In genomic region chr6:40082278-40083043, GRCh38 we compare ENCODE assay signal across 21 cellular contexts.
DNase-seq lines count a peak whose midpoint lies in the region; FAIRE-seq and TF ChIP-seq lines count a peak whose summit lies in the region.
"Had no signal": no experiment of that assay in that cellular context is flagged by ENCODE, and none has a peak within 500 bp of the region (broad histone marks: within the 10 kb centered on the region; RNA-seq: fewer than 3 reads in every experiment).

No MANE protein-coding gene starts in this region.

- no peaks in the 10 kb centered on the region for H3K79me2 ChIP-seq in mammary epithelial cell (ENCODE audit: insufficient read depth, low read length)
- no peaks in the 10 kb centered on the region for H3K79me2 ChIP-seq in OCI-LY3 (ENCODE audit: low read length)

- CTCF ChIA-PET in mammary epithelial cell (lab: Charles Lee; ENCODE audit: low non-redundant PET) = interaction anchor here (0.6 kb wide), 1 partner anchor 889 kb away, joined by 4 read pairs; no protein-coding TSS in a partner anchor

- intact Hi-C loops in mammary epithelial cell (cut with micrococcal nuclease) (no loop called here), breast epithelium (cut with DNase I; ENCODE audit: low total_unique reads) (no loop called here), dorsolateral prefrontal cortex (cut with DNase I) (no loop called here)

- H3K4me3 ChIP-seq in mammary epithelial cell (replicated peaks in 1 of 3; ENCODE audit: insufficient read depth in 1 of 3, low read depth in 2 of 3, low read length in 3 of 3) (no peak overlapping the region), breast epithelium (no peak overlapping the region), OCI-LY3 (ENCODE audit: low read length) (no peak overlapping the region), bronchial epithelial cell (ENCODE audit: low read depth, low read length) (no peak overlapping the region), dorsolateral prefrontal cortex (no peak overlapping the region)
- H3K4me3 ChIP-seq: A549; BLaER1 treated with 17β-estradiol and CSF1 and Interleukin-3, amounts not matched to agents 10 nM and 100 nM had no signal

- TF ChIP-seq CTCF in mammary epithelial cell (conservative IDR thresholded peaks at IDR 0.05 in 1 of 2, IDR thresholded peaks at IDR 0.05 in 1 of 2; ENCODE audit: extremely low read depth in 1 of 2, insufficient read depth in 1 of 2, low read depth in 1 of 2, low read length in 2 of 2) (no peak), breast epithelium (IDR thresholded peaks at IDR 0.05) (no peak), OCI-LY3 (IDR thresholded peaks at IDR 0.05; ENCODE audit: low read depth, low read length) (no peak), bronchial epithelial cell (IDR thresholded peaks at IDR 0.05; ENCODE audit: insufficient read depth, low read length, severe bottlenecking) (no peak), dorsolateral prefrontal cortex (IDR thresholded peaks at IDR 0.05 in 54 of 56, conservative IDR thresholded peaks at IDR 0.05 in 2 of 56; ENCODE audit: low read depth in 1 of 56, partially characterized antibody in 56 of 56) (no peak)

- in situ Hi-C loops in mammary epithelial cell (cut with MboI; ENCODE audit: low sequenced_read_pairs in 2 of 2) = no loop called here
- in situ Hi-C loops in KBM-7 (cut with MboI; ENCODE audit: low pct_unique_long_range_greater_than_20kb, low sequenced_read_pairs) = no loop called here

- 65% methylated on average over 6 of the region's 6 CpGs for WGBS in mammary epithelial cell (ENCODE audit: low coverage, missing lambda C conversion rate)

- H4K20me1 ChIP-seq in mammary epithelial cell (ENCODE audit: insufficient read depth, low read length) = no peaks in the 10 kb centered on the region
- H4K20me1 ChIP-seq in OCI-LY3 (ENCODE audit: insufficient read depth, low read length) = no peaks in the 10 kb centered on the region
- H4K20me1 ChIP-seq: BLaER1 treated with 17β-estradiol and CSF1 and Interleukin-3, amounts not matched to agents 10 nM and 100 nM had no signal

- dilution Hi-C loops in mammary epithelial cell (cut with HindIII; ENCODE audit: low sequenced_read_pairs) = no loop called here

- no peaks in the 10 kb centered on the region for H3K36me3 ChIP-seq in mammary epithelial cell (ENCODE audit: insufficient read depth, low read length)
- no peaks in the 10 kb centered on the region for H3K36me3 ChIP-seq in breast epithelium
- peaks cover 19% of the 10 kb centered on the region for H3K36me3 ChIP-seq in OCI-LY3 (replicated peaks; ENCODE audit: low read depth, low read length)
- H3K36me3 ChIP-seq in bronchial epithelial cell (ENCODE audit: control insufficient read depth, insufficient read depth, low read length) = no peaks in the 10 kb centered on the region
- H3K36me3 ChIP-seq: BLaER1 treated with 17β-estradiol and CSF1 and Interleukin-3, amounts not matched to agents 10 nM and 100 nM had no signal

- H3K9ac ChIP-seq in mammary epithelial cell (ENCODE audit: insufficient read depth, low read length) (no peak overlapping the region), OCI-LY3 (ENCODE audit: low read length) (no peak overlapping the region)
- H3K9ac ChIP-seq: BLaER1 treated with 17β-estradiol and CSF1 and Interleukin-3, amounts not matched to agents 10 nM and 100 nM had no signal

- no peak for FAIRE-seq in bronchial epithelial cell (lab: Jason Lieb, UNC)
- FAIRE-seq: A549, D721Med, G401.6, GM12891, GM19239 had no signal

- H3K4me2 ChIP-seq in mammary epithelial cell (ENCODE audit: insufficient read depth, low read depth, low read length) (no peak overlapping the region), OCI-LY3 (ENCODE audit: low read length) (peak overlapping the region; percentile 10; the same call in 1 of the 2 replicates)
- H3K4me2 ChIP-seq: A549; BLaER1 treated with 17β-estradiol and CSF1 and Interleukin-3, amounts not matched to agents 10 nM and 100 nM had no signal

- BruUV-seq in mammary epithelial cell (replicated peaks; lab: Mats Ljungman, UMichigan) = no TSS peak

- H2AFZ ChIP-seq in mammary epithelial cell (ENCODE audit: low read depth, low read length) = no peak overlapping the region
- H2AFZ ChIP-seq in OCI-LY3 (ENCODE audit: low read depth, low read length) = peak overlapping the region; percentile 16; the same call in 1 of the 2 replicates

- H3K9me3 ChIP-seq in mammary epithelial cell (replicated peaks; ENCODE audit: insufficient read depth, low read length) (no peaks in the 10 kb centered on the region), breast epithelium (no peaks in the 10 kb centered on the region), OCI-LY3 (ENCODE audit: insufficient read depth, low read length) (0 out of 2 replicates have a peak, but pooled peaks cover 5% of the 10 kb centered on the region)
- H3K9me3 ChIP-seq: A549; BLaER1 treated with 17β-estradiol and CSF1 and Interleukin-3, amounts not matched to agents 10 nM and 100 nM; Caco-2 had no signal

- H3K27me3 ChIP-seq in mammary epithelial cell (ENCODE audit: insufficient read depth, low read length) = no peaks in the 10 kb centered on the region
- peaks cover 0 to 6% of the 10 kb centered on the region in 2 donors for H3K27me3 ChIP-seq in breast epithelium
- H3K27me3 ChIP-seq in OCI-LY3 (ENCODE audit: low read depth, low read length) = no peaks in the 10 kb centered on the region
- no peaks in the 10 kb centered on the region for H3K27me3 ChIP-seq in bronchial epithelial cell (ENCODE audit: control insufficient read depth, insufficient read depth, low read length)
- peaks cover 0 to 11% (median 0%) of the 10 kb centered on the region in 45 donors for H3K27me3 ChIP-seq in dorsolateral prefrontal cortex
- H3K27me3 ChIP-seq: BLaER1 treated with 17β-estradiol and CSF1 and Interleukin-3, amounts not matched to agents 10 nM and 100 nM had no signal

- peaks cover 13% of the 10 kb centered on the region for H3K4me1 ChIP-seq in mammary epithelial cell (ENCODE audit: insufficient read depth, low read length)
- no peaks in the 10 kb centered on the region for H3K4me1 ChIP-seq in breast epithelium
- H3K4me1 ChIP-seq in OCI-LY3 (ENCODE audit: low read length) = peaks cover 23% of the 10 kb centered on the region
- H3K4me1 ChIP-seq: A549; BLaER1 treated with 17β-estradiol and CSF1 and Interleukin-3, amounts not matched to agents 10 nM and 100 nM had no signal

- H3K27ac ChIP-seq in mammary epithelial cell (ENCODE audit: insufficient read depth, low read depth, low read length) (no peak overlapping the region), breast epithelium (no peak overlapping the region), OCI-LY3 (ENCODE audit: low read length) (peak overlapping the region; percentile 16; the same call in 1 of the 2 replicates), dorsolateral prefrontal cortex (no peak overlapping the region)
- H3K27ac ChIP-seq: 22Rv1; A549; BLaER1 treated with 17β-estradiol and CSF1 and Interleukin-3, amounts not matched to agents 10 nM and 100 nM; C4-2B had no signal

- DNase-seq in mammary epithelial cell (peak; percentile 38), breast epithelium (ENCODE audit: low spot score in 2 of 2) (no peak), bronchial epithelial cell (ENCODE audit: low read depth) (peak; percentile 58), dorsolateral prefrontal cortex (no peak), KBM-7 (no peak)
- DNase-seq: AML-193; Caco-2; Calu3; CD4-positive, alpha-beta T cell; CD8-positive, alpha-beta T cell; DMS79 treated with DMSO at 0.1 percent for 48 hours; GF-D8 had no signal

- no peak for TF ChIP-seq POLR2A in breast epithelium (IDR thresholded peaks at IDR 0.05)

Comparison
In these comparisons a context has a peak if more than half of its experiments do, and no peak if none do; other contexts are left out.
1. DNase-seq: peak in mammary epithelial cell (single experiment) and bronchial epithelial cell (single experiment); none in breast epithelium (0 of 2), dorsolateral prefrontal cortex (0 of 10) and KBM-7 (single experiment).